26 cellular contexts compared by ENCODE assay signal in the genomic region with DNA sequence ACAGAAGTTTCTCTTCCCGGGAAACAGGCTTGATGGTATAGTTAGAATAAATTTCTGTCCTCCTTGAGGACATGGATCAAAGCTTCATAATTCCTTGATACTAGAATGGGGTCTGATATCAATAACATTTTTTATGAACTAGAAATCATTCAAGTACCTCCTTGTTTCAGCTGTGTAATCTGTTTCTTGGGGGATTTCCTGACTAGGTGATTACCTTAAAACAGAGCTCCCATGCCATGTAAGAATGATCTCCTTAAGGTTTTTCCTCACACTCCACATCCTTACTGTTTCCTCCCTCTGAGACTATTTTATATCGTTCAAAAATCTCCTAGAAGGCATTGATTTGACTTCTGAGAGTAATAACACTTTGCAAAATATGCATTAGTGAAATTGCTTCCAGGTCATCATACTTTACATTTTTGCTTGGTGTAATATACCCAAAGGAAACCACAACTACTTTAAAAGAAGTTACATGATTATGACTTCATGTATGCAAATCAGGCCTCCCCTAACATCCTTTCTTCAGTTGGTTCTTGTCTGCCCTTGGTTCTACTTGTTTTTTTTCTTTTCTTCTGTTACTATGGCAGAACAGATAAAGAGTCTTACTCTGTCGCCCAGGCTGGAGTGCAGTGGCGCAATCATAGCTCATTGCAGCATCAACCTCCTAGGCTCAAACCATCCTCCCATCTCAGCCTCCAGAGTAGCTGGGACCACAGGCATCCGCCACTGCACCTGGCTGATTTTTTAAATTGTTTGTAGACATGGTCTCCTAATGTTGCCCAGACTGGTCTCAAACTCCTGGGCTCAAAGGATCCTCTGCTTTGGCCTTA.
DNase-seq lines count a peak whose midpoint lies in the region; ATAC-seq and TF ChIP-seq lines count a peak whose summit lies in the region.
"Had no signal": no experiment of that assay in that cellular context is flagged by ENCODE, and none has a peak within 500 bp of the region (broad histone marks: within the 10 kb centered on the region; RNA-seq: fewer than 3 reads in every experiment).

No MANE protein-coding gene starts in this region.

- H4K20me1 ChIP-seq in KMS-11 (ENCODE audit: insufficient read depth), result no peaks in the 10 kb centered on the region

- H3K27ac ChIP-seq in KMS-11 (peak overlapping the region; percentile 48), WERI-Rb-1 (no peak overlapping the region)
- H3K27ac ChIP-seq: cardiac muscle cell, HL-60, neural progenitor cell, prostate gland, SJSA1, thyroid gland had no signal

- peaks cover 32% of the 10 kb centered on the region; the same call in 1 of the 2 replicates for H3K79me2 ChIP-seq in KMS-11 (ENCODE audit: insufficient read depth, low read depth)

- peaks cover 67% of the 10 kb centered on the region for H3K4me1 ChIP-seq in KMS-11 (ENCODE audit: low read depth, poor library complexity, severe bottlenecking)
- H3K4me1 ChIP-seq: HAP-1, neural progenitor cell, prostate gland, SJSA1, thyroid gland had no signal

- peak overlapping the region; percentile 10; the same call in 1 of the 2 replicates for H3K9ac ChIP-seq in KMS-11
- H3K9ac ChIP-seq: neural progenitor cell had no signal

- no peak overlapping the region for H2AFZ ChIP-seq in KMS-11 (ENCODE audit: low read depth)
- H2AFZ ChIP-seq: neural progenitor cell had no signal

- ATAC-seq in memory B cell (ENCODE audit: low read depth) (no peak), HG02870 (IDR thresholded peaks at IDR 0.05; ENCODE audit: unreplicated experiment) (no peak)
- ATAC-seq: activated CD4-positive, alpha-beta T cell treated with anti-CD3 and anti-CD28 coated beads for 36 hours; activated T-cell treated with anti-CD3 and anti-CD28 coated beads, Interleukin-2, amount 50 U/mL, for 4 hours; stimulated activated naive CD8-positive, alpha-beta T cell treated with anti-CD3 and anti-CD28 coated beads, Interleukin-15, amount 100 ng/mL, for 72 hours had no signal

- no peaks in the 10 kb centered on the region for H3K27me3 Mint-ChIP-seq in memory B cell
- H3K27me3 Mint-ChIP-seq: CD4-positive, CD25-positive, alpha-beta regulatory T cell; dendritic cell treated with granulocyte-macrophage colony-stimulating factor and Interleukin-4, amounts not matched to agents 40 ng/mL and 50 ng/mL, for 4 days; stimulated activated naive CD8-positive, alpha-beta T cell treated with anti-CD3 and anti-CD28 coated beads, Interleukin-15, amount 100 ng/mL, for 72 hours had no signal

- H3K4me1 Mint-ChIP-seq in memory B cell, result peaks cover 17% of the 10 kb centered on the region

- no peak for TF ChIP-seq CTCF in KMS-11 (conservative IDR thresholded peaks at IDR 0.05; ENCODE audit: low read depth, low read length)
- TF ChIP-seq CTCF in astrocyte of the spinal cord (IDR thresholded peaks at IDR 0.05; ENCODE audit: low read depth, low read length), result no peak
- no peak for TF ChIP-seq CTCF in WERI-Rb-1 (IDR thresholded peaks at IDR 0.05; ENCODE audit: low read depth, low read length)
- TF ChIP-seq CTCF in GM20000 (IDR thresholded peaks at IDR 0.05; ENCODE audit: extremely low read depth, missing control alignments), result no peak

- no peaks in the 10 kb centered on the region for H3K36me3 Mint-ChIP-seq in memory B cell
- H3K36me3 Mint-ChIP-seq: CD4-positive, CD25-positive, alpha-beta regulatory T cell had no signal

- in situ Hi-C loops in astrocyte of the spinal cord (cut with HindIII; ENCODE audit: low sequenced_read_pairs), result no loop called here

- H3K9me3 Mint-ChIP-seq in memory B cell, result peaks cover 1% of the 10 kb centered on the region

- H3K27me3 ChIP-seq in KMS-11 (ENCODE audit: insufficient read depth, low read depth) (no peaks in the 10 kb centered on the region), WERI-Rb-1 (ENCODE audit: insufficient read depth, low read depth, severe bottlenecking) (no peaks in the 10 kb centered on the region)
- H3K27me3 ChIP-seq: cardiac muscle cell, neural progenitor cell, SJSA1, thyroid gland had no signal

- H3K4me3 ChIP-seq in KMS-11 (IDR thresholded peaks at IDR 0.05; ENCODE audit: insufficient read depth, low read depth, low read length) (no peak overlapping the region), astrocyte of the spinal cord (ENCODE audit: low read depth, low read length) (no peak overlapping the region), WERI-Rb-1 (ENCODE audit: low read depth, low read length) (no peak overlapping the region)
- H3K4me3 ChIP-seq: cardiac muscle cell, HAP-1, neural progenitor cell, prostate gland, SJSA1, thyroid gland had no signal

- H3K27ac Mint-ChIP-seq in memory B cell, result peak overlapping the region; percentile 28
- H3K27ac Mint-ChIP-seq: activated CD4-positive, alpha-beta T cell treated with anti-CD3 and anti-CD28 coated beads for 36 hours; dendritic cell treated with granulocyte-macrophage colony-stimulating factor and Interleukin-4, amounts not matched to agents 40 ng/mL and 50 ng/mL, for 4 days; neural progenitor cell had no signal

- H3K4me2 ChIP-seq in KMS-11, result peak overlapping the region; percentile 46
- H3K4me2 ChIP-seq: neural progenitor cell had no signal

- H3K4me3 Mint-ChIP-seq in memory B cell, result no peak overlapping the region
- H3K4me3 Mint-ChIP-seq: activated CD4-positive, alpha-beta T cell treated with anti-CD3 and anti-CD28 coated beads for 36 hours; activated T-cell treated with anti-CD3 and anti-CD28 coated beads, Interleukin-2, amount 50 U/mL, for 4 hours; dendritic cell treated with granulocyte-macrophage colony-stimulating factor and Interleukin-4, amounts not matched to agents 40 ng/mL and 50 ng/mL, for 4 days; neural progenitor cell; stimulated activated naive CD8-positive, alpha-beta T cell treated with anti-CD3 and anti-CD28 coated beads, Interleukin-15, amount 100 ng/mL, for 72 hours had no signal

- no peaks in the 10 kb centered on the region for H3K36me3 ChIP-seq in KMS-11 (ENCODE audit: insufficient read depth)
- H3K36me3 ChIP-seq in WERI-Rb-1, result no peaks in the 10 kb centered on the region
- H3K36me3 ChIP-seq: cardiac muscle cell, HAP-1, neural progenitor cell, prostate gland, SJSA1, thyroid gland had no signal

- DNase-seq in GM03348 (ENCODE audit: low spot score) (peak; percentile 9), astrocyte of the spinal cord (ENCODE audit: low read depth, low spot score) (peak; percentile 15), memory B cell (ENCODE audit: low spot score in 2 of 2) (no peak), WERI-Rb-1 (no peak), GM20000 (ENCODE audit: low spot score) (no peak)
- DNase-seq: activated CD4-positive, alpha-beta T cell treated with anti-CD3 and anti-CD28 coated beads for 36 hours; activated naive CD4-positive, alpha-beta T cell; activated T-cell treated with anti-CD3 and anti-CD28 coated beads, Interleukin-2, amount 50 U/mL, for 4 hours; amygdala; CD4-positive, CD25-positive, alpha-beta regulatory T cell; DMS 273 treated with DMSO at 0.1 percent for 48 hours; GF-D8; mammary epithelial cell; NCI-H1417 treated with DMSO at 0.1 percent for 48 hours; stimulated activated CD4-positive, alpha-beta T cell treated with anti-CD3 and anti-CD28 coated beads, Interleukin-15, amount 100 ng/mL, for 24 hours; stimulated activated naive CD8-positive, alpha-beta T cell treated with anti-CD3 and anti-CD28 coated beads, Interleukin-15, amount 100 ng/mL, for 72 hours; thyroid gland had no signal

- H3K9me3 ChIP-seq in WERI-Rb-1 (ENCODE audit: severe bottlenecking), result no peaks in the 10 kb centered on the region
- H3K9me3 ChIP-seq: HAP-1, prostate gland, SJSA1, thyroid gland had no signal

Comparison
In these comparisons a context has a peak if more than half of its experiments do, and no peak if none do; other contexts are left out.
1. DNase-seq: peak in GM03348 (single experiment) and astrocyte of the spinal cord (single experiment); none in memory B cell (0 of 2), WERI-Rb-1 (single experiment) and GM20000 (single experiment).